In genomic region chr1:183961132-183961531, GRCh38 we compare ENCODE assay signal across 25 cellular contexts.
DNase-seq lines count a peak whose midpoint lies in the region; ATAC-seq, FAIRE-seq and TF ChIP-seq lines count a peak whose summit lies in the region.
"Had no signal": no experiment of that assay in that cellular context is flagged by ENCODE, and none has a peak within 500 bp of the region (broad histone marks: within the 10 kb centered on the region; RNA-seq: fewer than 3 reads in every experiment).

No MANE protein-coding gene starts in this region.

- TF ChIP-seq EP300 in HepG2 (IDR thresholded peaks at IDR 0.05; ENCODE audit: low read depth in 2 of 2, low read length in 2 of 2) (no peak), HepG2 (CRISPR knock-in tag; IDR thresholded peaks at IDR 0.05; ENCODE audit: borderline replicate concordance) (no peak)

- H4K20me1 ChIP-seq in HepG2 (ENCODE audit: insufficient read depth, low read length): no peaks in the 10 kb centered on the region
- no peaks in the 10 kb centered on the region for H4K20me1 ChIP-seq in IMR-90 (ENCODE audit: insufficient read depth, low read length)
- no peaks in the 10 kb centered on the region for H4K20me1 ChIP-seq in osteoblast (ENCODE audit: insufficient read depth, low read length)
- H4K20me1 ChIP-seq: BLaER1 treated with 17β-estradiol and CSF1 and Interleukin-3, amounts not matched to agents 10 nM and 100 nM had no signal

- no peak overlapping the region for H2AK5ac ChIP-seq in IMR-90 (ENCODE audit: low read depth, low read length)

- no peaks in the 10 kb centered on the region; a peak in 1 of 5 replicates for H3K27me3 ChIP-seq in HepG2 (ENCODE audit: control insufficient read depth in 1 of 2, insufficient read depth in 2 of 2, low read length in 2 of 2)
- H3K27me3 ChIP-seq in right lobe of liver: no peaks in the 10 kb centered on the region
- H3K27me3 ChIP-seq in IMR-90 (ENCODE audit: control insufficient read depth, insufficient read depth, low read length): no peaks in the 10 kb centered on the region
- no peaks in the 10 kb centered on the region for H3K27me3 ChIP-seq in osteoblast (ENCODE audit: insufficient read depth, low read length)
- H3K27me3 ChIP-seq: BLaER1 treated with 17β-estradiol and CSF1 and Interleukin-3, amounts not matched to agents 10 nM and 100 nM had no signal

- H2AFZ ChIP-seq in HepG2 (ENCODE audit: low read length): no peak overlapping the region
- no peak overlapping the region for H2AFZ ChIP-seq in IMR-90 (replicated peaks; ENCODE audit: low read length, poor library complexity)
- H2AFZ ChIP-seq in osteoblast (ENCODE audit: low read length): no peak overlapping the region

- H3K79me1 ChIP-seq in IMR-90 (ENCODE audit: low read depth in 1 of 2, low read length in 2 of 2): no peaks in the 10 kb centered on the region

- CTCF ChIA-PET in HepG2 (lab: Yijun Ruan, JAX; ENCODE audit: low intra/inter-chr PET ratio, low total read pairs) (no interaction called here), IMR-90 (lab: Yijun Ruan, JAX) (no interaction called here)

- TF ChIP-seq CTCF in HepG2 (CRISPR knock-in tag; IDR thresholded peaks at IDR 0.05) (no peak), right lobe of liver (IDR thresholded peaks at IDR 0.05) (no peak), IMR-90 (conservative IDR thresholded peaks at IDR 0.05; ENCODE audit: low read depth, low read length) (no peak), osteoblast (IDR thresholded peaks at IDR 0.05; ENCODE audit: extremely low read depth, low read depth, low read length) (no peak)

- DNase-seq in HepG2 (ENCODE audit: low spot score) (no peak), right lobe of liver (no peak), IMR-90 (no peak), osteoblast (ENCODE audit: insufficient read length, low spot score, missing footprints) (no peak), CD1c-positive myeloid dendritic cell (ENCODE audit: extremely low spot score) (no peak)
- no peak for DNase-seq in activated CD4-positive, alpha-beta T cell treated with anti-CD3 and anti-CD28 coated beads for 1 hour
- DNase-seq: 8988T; AML-193; CD4-positive, alpha-beta memory T cell; CD4-positive, CD25-positive, alpha-beta regulatory T cell; CD8-positive, alpha-beta memory T cell; COR-L47; DMS 273 treated with DMSO at 0.1 percent for 48 hours; DMS153; DMS53; DMS79; DND-41; GDM1 had no signal

- no peak overlapping the region for H2BK5ac ChIP-seq in IMR-90 (ENCODE audit: low read depth, low read length, poor library complexity, severe bottlenecking)

- no peak overlapping the region for H3K18ac ChIP-seq in IMR-90 (ENCODE audit: low read depth, low read length)

- H2BK20ac ChIP-seq in IMR-90 (ENCODE audit: low read depth, low read length): no peak overlapping the region

- FAIRE-seq in HepG2 (lab: Jason Lieb, UNC): no peak
- FAIRE-seq: A204.1, GM12878, GM12892, GM18507 had no signal

- H3K9ac ChIP-seq in HepG2 (ENCODE audit: insufficient read depth, low read depth, low read length) (no peak overlapping the region), IMR-90 (ENCODE audit: low read depth, low read length) (no peak overlapping the region)
- H3K9ac ChIP-seq: BLaER1 treated with 17β-estradiol and CSF1 and Interleukin-3, amounts not matched to agents 10 nM and 100 nM had no signal

- no peak overlapping the region for H4K91ac ChIP-seq in IMR-90 (ENCODE audit: insufficient read depth, low read depth, low read length)

- dilution Hi-C loops in IMR-90 (cut with HindIII; ENCODE audit: low sequenced_read_pairs, unreplicated experiment): no loop called here

- H3K27ac ChIP-seq in HepG2 (ENCODE audit: extremely low read length, insufficient read depth, low read length): no peak overlapping the region
- no peak overlapping the region for H3K27ac ChIP-seq in right lobe of liver
- H3K27ac ChIP-seq in IMR-90 (ENCODE audit: insufficient read depth, low read length): no peak overlapping the region
- peak overlapping the region; percentile 19 for H3K27ac ChIP-seq in osteoblast (ENCODE audit: low read depth, low read length)
- H3K27ac ChIP-seq: BLaER1 treated with 17β-estradiol and CSF1 and Interleukin-3, amounts not matched to agents 10 nM and 100 nM; C4-2B had no signal

- H3K9me1 ChIP-seq in IMR-90 (ENCODE audit: insufficient read depth, low read length): peaks cover 4% of the 10 kb centered on the region; the same call in 1 of the 2 replicates

- H2AK9ac ChIP-seq in IMR-90 (replicated peaks; ENCODE audit: low read depth, low read length, poor library complexity): no peak overlapping the region

- no peak for TF ChIP-seq POLR2A in HepG2 (IDR thresholded peaks at IDR 0.05; ENCODE audit: insufficient read depth in 1 of 2, low read depth in 2 of 2, low read length in 2 of 2)
- TF ChIP-seq POLR2A in right lobe of liver (IDR thresholded peaks at IDR 0.05): no peak
- no peak for TF ChIP-seq POLR2A in IMR-90 (IDR thresholded peaks at IDR 0.05; ENCODE audit: low read depth, low read length)

- H4K5ac ChIP-seq in IMR-90 (ENCODE audit: low read depth, low read length): no peak overlapping the region

- no peak overlapping the region for H3K4ac ChIP-seq in IMR-90 (ENCODE audit: low read depth, low read length)

- no peak overlapping the region for H3K4me2 ChIP-seq in HepG2 (ENCODE audit: low read depth, low read length)
- no peak overlapping the region for H3K4me2 ChIP-seq in IMR-90 (ENCODE audit: low read depth, low read length)
- H3K4me2 ChIP-seq in osteoblast (ENCODE audit: insufficient read depth, low read length): no peak overlapping the region
- H3K4me2 ChIP-seq: BLaER1 treated with 17β-estradiol and CSF1 and Interleukin-3, amounts not matched to agents 10 nM and 100 nM had no signal

- no peaks in the 10 kb centered on the region for H3K36me3 ChIP-seq in HepG2 (replicated peaks in 1 of 2; ENCODE audit: control insufficient read depth in 1 of 2, insufficient read depth in 2 of 2, low read length in 2 of 2)
- H3K36me3 ChIP-seq in right lobe of liver: no peaks in the 10 kb centered on the region
- H3K36me3 ChIP-seq in IMR-90 (ENCODE audit: control insufficient read depth, insufficient read depth, low read length): no peaks in the 10 kb centered on the region
- H3K36me3 ChIP-seq in osteoblast (ENCODE audit: insufficient read depth, low read length): no peaks in the 10 kb centered on the region

- no peak for ATAC-seq in HepG2
- no peak for ATAC-seq in right lobe of liver
- ATAC-seq in IMR-90 (ENCODE audit: low read depth): no peak
- no peak for ATAC-seq in HG03175 (IDR thresholded peaks at IDR 0.05; ENCODE audit: unreplicated experiment)
- ATAC-seq: GM12878 had no signal

- H4K8ac ChIP-seq in IMR-90 (ENCODE audit: low read depth in 2 of 2, low read length in 2 of 2): no peak overlapping the region

- no peak overlapping the region for H2BK15ac ChIP-seq in IMR-90 (ENCODE audit: low read depth, low read length)

- no peak overlapping the region for H3K4me3 ChIP-seq in HepG2 (replicated peaks in 1 of 3; ENCODE audit: insufficient read depth in 1 of 3, low read depth in 2 of 3, low read length in 3 of 3)
- no peak overlapping the region for H3K4me3 ChIP-seq in right lobe of liver
- H3K4me3 ChIP-seq in IMR-90 (ENCODE audit: insufficient read depth, low read depth, low read length): no peak overlapping the region
- no peak overlapping the region for H3K4me3 ChIP-seq in osteoblast (ENCODE audit: insufficient read depth, low read length)
- H3K4me3 ChIP-seq: BLaER1 treated with 17β-estradiol and CSF1 and Interleukin-3, amounts not matched to agents 10 nM and 100 nM; GM12878 had no signal

- H3K56ac ChIP-seq in IMR-90 (ENCODE audit: extremely low read depth, insufficient read depth, low read length): no peak overlapping the region

- in situ Hi-C loops in HepG2 (cut with HindIII; ENCODE audit: extremely low pct_ligation_motif_present, low pct_unique_long_range_greater_than_20kb) (no loop called here), IMR-90 (cut with MboI; ENCODE audit: low sequenced_read_pairs) (no loop called here)

- POLR2A ChIA-PET in HepG2 (lab: Yijun Ruan, JAX): no interaction called here
- POLR2A ChIA-PET in IMR-90 (lab: Charles Lee; ENCODE audit: unreplicated experiment): no interaction called here

- H3K23ac ChIP-seq in IMR-90 (ENCODE audit: low read depth, low read length): no peak overlapping the region

- H3K79me2 ChIP-seq in HepG2 (ENCODE audit: insufficient read depth, low read length): no peaks in the 10 kb centered on the region
- H3K79me2 ChIP-seq in osteoblast (ENCODE audit: insufficient read depth, low read length): no peaks in the 10 kb centered on the region

- no peaks in the 10 kb centered on the region for H3K4me1 ChIP-seq in HepG2 (ENCODE audit: insufficient read depth, low read length)
- H3K4me1 ChIP-seq in right lobe of liver: no peaks in the 10 kb centered on the region
- H3K4me1 ChIP-seq in IMR-90 (ENCODE audit: control insufficient read depth, insufficient read depth, low read length): peaks cover 4% of the 10 kb centered on the region
- peaks cover 23% of the 10 kb centered on the region for H3K4me1 ChIP-seq in osteoblast (ENCODE audit: insufficient read depth, low read length)

- WGBS in HepG2 (ENCODE audit: low lambda C conversion rate): 56% methylated on average over 5 of the region's 5 CpGs
- 83% methylated on average over 2 of the region's 5 CpGs for WGBS in right lobe of liver (ENCODE audit: insufficient coverage, low coverage, low lambda C conversion rate, missing lambda C conversion rate)
- no CpG with 5 or more reads among the region's 5 CpGs for WGBS in IMR-90 (ENCODE audit: extremely low coverage in 2 of 2, insufficient read length in 1 of 2), 2 experiments

- intact Hi-C loops in HepG2 (cut with micrococcal nuclease; ENCODE audit: unreplicated experiment) (no loop called here), right lobe of liver (cut with DNase I) (no loop called here), IMR-90 (cut with micrococcal nuclease) (no loop called here)

- no peak overlapping the region for H2BK120ac ChIP-seq in IMR-90 (ENCODE audit: low read depth, low read length)

- no peak overlapping the region for H3K14ac ChIP-seq in IMR-90 (replicated peaks; ENCODE audit: low read depth, low read length)

- TF ChIP-seq RAD21 in HepG2 (CRISPR knock-in tag; IDR thresholded peaks at IDR 0.05) (no peak), IMR-90 (IDR thresholded peaks at IDR 0.05; ENCODE audit: low read length) (no peak)

- BruUV-seq in HepG2 (replicated peaks; lab: Mats Ljungman, UMichigan): no TSS peak
- BruUV-seq in IMR-90 (replicated peaks; lab: Mats Ljungman, UMichigan): no TSS peak

- H3K9me3 ChIP-seq in HepG2 (ENCODE audit: low read length) (no peaks in the 10 kb centered on the region), right lobe of liver (no peaks in the 10 kb centered on the region), IMR-90 (ENCODE audit: control insufficient read depth, insufficient read depth, low read length) (no peaks in the 10 kb centered on the region), osteoblast (ENCODE audit: low read depth, low read length) (no peaks in the 10 kb centered on the region)

TF ChIP-seq in HepG2, 621 proteins besides CTCF, POLR2A, EP300 and RAD21 (continues in another document):
- TF ChIP-seq MAFF (IDR thresholded peaks at IDR 0.05; ENCODE audit: low read depth, low read length): peak; percentile 36; the same call in 1 of the 2 replicates

TF ChIP-seq in IMR-90, 13 proteins besides CTCF, POLR2A, EP300 and RAD21 (continues in another document):
- no peak for TF ChIP-seq MXI1 (IDR thresholded peaks at IDR 0.05; ENCODE audit: borderline replicate concordance, low read depth, low read length)
